Comparison of ENCODE assay signal across 8 cellular contexts in the genomic region with DNA sequence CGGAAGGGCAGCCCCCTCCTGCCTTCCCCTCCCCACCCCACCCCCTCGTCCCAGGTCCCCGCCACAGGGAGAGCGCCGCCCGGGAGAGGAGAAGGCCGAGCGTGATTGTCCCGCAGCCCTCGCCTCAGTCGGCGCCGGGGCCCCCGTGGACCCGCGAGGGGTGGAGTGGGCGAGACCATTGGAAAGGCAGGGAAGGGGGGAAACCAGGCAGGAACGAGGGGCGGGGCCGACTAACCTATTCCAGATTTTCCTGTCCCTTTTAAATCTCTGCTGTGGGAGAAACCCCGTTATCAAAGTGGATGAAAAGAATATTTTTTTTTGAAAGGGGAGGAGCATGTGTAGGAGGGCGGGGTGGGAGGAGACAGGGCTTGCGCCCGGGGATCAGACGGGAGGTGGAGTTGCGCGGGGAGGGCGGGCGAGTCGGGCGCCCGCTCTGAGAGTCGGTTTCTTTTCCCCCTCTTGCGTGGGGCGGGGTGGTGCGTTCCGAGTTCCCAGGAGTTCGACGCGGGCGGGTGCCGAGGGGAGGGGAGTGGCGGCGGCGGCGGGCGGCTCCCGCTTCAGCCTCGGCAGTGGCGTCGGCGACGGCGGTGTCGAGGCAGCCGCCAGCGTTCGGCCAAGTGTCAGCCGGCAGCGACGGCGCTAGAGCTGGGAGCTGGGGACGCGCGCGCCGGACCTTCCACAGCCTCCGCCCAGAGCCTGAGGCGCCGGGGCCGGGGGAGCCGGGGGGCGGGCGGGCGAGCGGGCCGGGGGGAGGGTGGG. TPM values are rescaled to one million over a fixed set of nuclear protein-coding genes. Genes with fewer than 3 reads are reported as not detected.
DNase-seq lines count a peak whose midpoint lies in the region; ATAC-seq and TF ChIP-seq lines count a peak whose summit lies in the region.

TSS of gene NECTIN3 (plus strand) at position 560 of the 759 bp plus-strand sequence. CDS start 202 bp downstream, outside the sequence.

- H3K4me2 ChIP-seq in parathyroid adenoma (ENCODE audit: low read length), result peak within 1 kb of the TSS; percentile 89

- intact Hi-C loops in heart right ventricle (cut with DNase I), result loop anchor here in 2 of 10 donors (10.0 kb wide), 1 partner anchor 1337 kb away; no protein-coding TSS in a partner anchor

- peak within 1 kb of the TSS; percentile 49 for H3K4me3 ChIP-seq in Jurkat, Clone E6-1 (ENCODE audit: low read length)
- H3K4me3 ChIP-seq in heart right ventricle (peak within 1 kb of the TSS; percentile 71 to 94 (median 82)), parathyroid adenoma (ENCODE audit: low read depth, low read length) (peak within 1 kb of the TSS; percentile 72), thoracic aorta (peak within 1 kb of the TSS; percentile 77)

- 1% methylated on average over 53 to 75 of the region's 77 CpGs for WGBS in heart right ventricle, 2 donors

- ATAC-seq in GM21526 (IDR thresholded peaks at IDR 0.05; ENCODE audit: low FRiP score, unreplicated experiment), result peak; percentile 77
- ATAC-seq in heart right ventricle, result peak; percentile 93 to 96 (median 95)
- peak; percentile 90 for ATAC-seq in thoracic aorta (ENCODE audit: insufficient number of reproducible peaks, low FRiP score, low read depth)

- H3K4me1 ChIP-seq in heart right ventricle (peaks cover 0 to 29% (median 18%) of the 10 kb centered on the region in 9 donors), parathyroid adenoma (no peaks in the 10 kb centered on the region), thoracic aorta (ENCODE audit: control insufficient read depth in 1 of 2, low read depth in 2 of 2) (peaks cover 4 to 29% of the 10 kb centered on the region in 2 donors)

- no peaks in the 10 kb centered on the region for H3K36me3 ChIP-seq in heart right ventricle
- H3K36me3 ChIP-seq in parathyroid adenoma (ENCODE audit: control insufficient read depth, insufficient read depth, low read length), result no peaks in the 10 kb centered on the region
- no peaks in the 10 kb centered on the region for H3K36me3 ChIP-seq in thoracic aorta

- peak within 1 kb of the TSS; percentile 94 for H2AFZ ChIP-seq in parathyroid adenoma

- no peaks in the 10 kb centered on the region for H3K79me2 ChIP-seq in parathyroid adenoma

- no peak for TF ChIP-seq CTCF in heart right ventricle (IDR thresholded peaks at IDR 0.05)
- no peak for TF ChIP-seq CTCF in parathyroid adenoma (IDR thresholded peaks at IDR 0.05)
- no peak for TF ChIP-seq CTCF in thoracic aorta (IDR thresholded peaks at IDR 0.05)

- H3K27me3 ChIP-seq in heart right ventricle (peaks cover 0 to 49% (median 0%) of the 10 kb centered on the region in 7 donors), parathyroid adenoma (ENCODE audit: control insufficient read depth, insufficient read depth, low read length) (no peaks in the 10 kb centered on the region), thoracic aorta (replicated peaks; ENCODE audit: insufficient read depth) (no peaks in the 10 kb centered on the region)

- in situ Hi-C loops in Caki2 (cut with HindIII; ENCODE audit: low pct_unique_long_range_greater_than_20kb, low sequenced_read_pairs), result no loop called here

- H3K9ac ChIP-seq in parathyroid adenoma, result no peak within 1 kb of the TSS

- H3K9me3 ChIP-seq in heart right ventricle (no peaks in the 10 kb centered on the region), parathyroid adenoma (ENCODE audit: control insufficient read depth, low read length) (no peaks in the 10 kb centered on the region), thoracic aorta (no peaks in the 10 kb centered on the region)

- DNase-seq in Caki2 (ENCODE audit: low read depth), result peak; percentile 95
- DNase-seq in Jurkat, Clone E6-1 (ENCODE audit: low read depth, low spot score), result peak; percentile 59
- DNase-seq in T-helper 1 cell, result peak; percentile 79 to 87 (median 85)
- peak; percentile 94 for DNase-seq in heart right ventricle
- DNase-seq in thoracic aorta (ENCODE audit: low spot score), result peak; percentile 75

- peak within 1 kb of the TSS; percentile 93 for H3K27ac ChIP-seq in angular gyrus (ENCODE audit: low read depth, low read length)
- peak within 1 kb of the TSS; percentile 79 to 91 (median 86) for H3K27ac ChIP-seq in heart right ventricle
- H3K27ac ChIP-seq in parathyroid adenoma, result peak within 1 kb of the TSS; percentile 71
- peak within 1 kb of the TSS; percentile 94 for H3K27ac ChIP-seq in thoracic aorta

RNA-seq across cellular contexts. Expression of gene NECTIN3, which starts in this region (rescaled TPM):
- 33.0 and 34.3 TPM in 2 replicates for total RNA-seq in Caki2 (2014; rRNA removed; shearing (Covaris generic); ENCODE audit: low replicate concordance)
- polyA plus RNA-seq in Jurkat, Clone E6-1 (2012; ENCODE audit: insufficient read depth, insufficient read length), result 3.0 TPM
- 10 to 100 TPM in 5 of 10 donors, 1 to 10 TPM in 5; 4.9 to 11.5 (median 9.0) TPM for total RNA-seq in heart right ventricle
- polyA plus RNA-seq in heart right ventricle, result 1 to 10 TPM; 2.6 to 3.7 TPM
- total RNA-seq in thoracic aorta, result 10 to 100 TPM; 37.1 to 42.2 TPM

Comparison
In these comparisons a context has a peak if more than half of its experiments do, and no peak if none do; other contexts are left out.
1. Peak in every context shown above with its lines: DNase-seq, ATAC-seq, H3K4me3 ChIP-seq and H3K27ac ChIP-seq.